In genomic region chr2:70994055-70994444, GRCh38 we compare ENCODE assay signal across 8 cellular contexts. TPM values are rescaled to one million over a fixed set of nuclear protein-coding genes. Genes with fewer than 3 reads are reported as not detected.
A peak's percentile ranks its signal among the peaks of the same experiment; 100 is the strongest.
DNase-seq lines count a peak whose midpoint lies in the region; ATAC-seq and TF ChIP-seq lines count a peak whose summit lies in the region.

No MANE protein-coding gene starts in this region.

- H3K4me1 ChIP-seq in spleen = peaks cover 14 to 52% (median 35%) of the 10 kb centered on the region in 6 donors

- peaks cover 10% of the 10 kb centered on the region for H3K36me3 Mint-ChIP-seq in activated T-cell treated with anti-CD3 and anti-CD28 coated beads, Interleukin-2, amount 50 U/mL, for 4 hours (ENCODE audit: insufficient read depth)

- intact Hi-C loops in spleen (cut with DNase I; ENCODE audit: low total_unique reads) = no loop called here

- no peak for TF ChIP-seq POLR2A in spleen (IDR thresholded peaks at IDR 0.05)

- H3K36me3 ChIP-seq in spleen = peaks cover 0 to 37% (median 25%) of the 10 kb centered on the region in 6 donors

- no peak for ATAC-seq in activated T-cell treated with anti-CD3 and anti-CD28 coated beads, Interleukin-2, amount 50 U/mL, for 4 hours
- ATAC-seq in left lobe of liver = no peak
- ATAC-seq in GM18868 (IDR thresholded peaks at IDR 0.05; ENCODE audit: unreplicated experiment) = no peak

- H3K27me3 Mint-ChIP-seq in activated T-cell treated with anti-CD3 and anti-CD28 coated beads, Interleukin-2, amount 50 U/mL, for 4 hours (ENCODE audit: low read depth) = no peaks in the 10 kb centered on the region

- H3K9me3 Mint-ChIP-seq in activated T-cell treated with anti-CD3 and anti-CD28 coated beads, Interleukin-2, amount 50 U/mL, for 4 hours = no peaks in the 10 kb centered on the region

- peak overlapping the region; percentile 78 for H3K27ac ChIP-seq in VCaP
- peak overlapping the region; percentile 81 to 93 (median 86) for H3K27ac ChIP-seq in spleen

- peaks cover 24% of the 10 kb centered on the region for H3K4me1 Mint-ChIP-seq in activated T-cell treated with anti-CD3 and anti-CD28 coated beads, Interleukin-2, amount 50 U/mL, for 4 hours (ENCODE audit: low read depth)

- DNase-seq in activated T-cell treated with anti-CD3 and anti-CD28 coated beads, Interleukin-2, amount 50 U/mL, for 4 hours = no peak
- no peak for DNase-seq in activated T-cell treated with anti-CD3 and anti-CD28 coated beads, Interleukin-2, amount 50 U/mL, for 48 hours
- peak; percentile 4 for DNase-seq in glomerular visceral epithelial cell (ENCODE audit: extremely low spot score)
- DNase-seq in spleen = peak; percentile 32
- no peak for DNase-seq in hepatic stellate cell (ENCODE audit: low spot score)
- DNase-seq in left lobe of liver (ENCODE audit: low spot score) = no peak

- no peaks in the 10 kb centered on the region for H3K27me3 ChIP-seq in spleen (replicated peaks in 1 of 7)

- peak overlapping the region; percentile 99 for H3K4me3 Mint-ChIP-seq in activated T-cell treated with anti-CD3 and anti-CD28 coated beads, Interleukin-2, amount 50 U/mL, for 4 hours

- WGBS in spleen, 5 donors = 0 to 1% (median 0%) methylated on average over 15 to 19 of the region's 19 CpGs

- TF ChIP-seq CTCF in VCaP (conservative IDR thresholded peaks at IDR 0.05) (no peak), spleen (IDR thresholded peaks at IDR 0.05 in 8 of 11, conservative IDR thresholded peaks at IDR 0.05 in 3 of 11) (no peak)

- H3K9me3 ChIP-seq in spleen = no peaks in the 10 kb centered on the region

- peak overlapping the region; percentile 69 to 99 (median 88) for H3K4me3 ChIP-seq in spleen

RNA-seq across cellular contexts. Expression of gene TEX261, which starts 0.6 kb away (rescaled TPM):
- 10 to 100 TPM; 78.6 to 89.6 (median 79.5) TPM for total RNA-seq in activated T-cell treated with anti-CD3 and anti-CD28 coated beads, Interleukin-2, amount 50 U/mL, for 4 hours
- 10 to 100 TPM; 28.6 to 55.7 (median 39.8) TPM for total RNA-seq in spleen
- polyA plus RNA-seq in spleen = 10 to 100 TPM in 2 of 3 donors, 1 to 10 TPM in 1; 8.7 to 21.7 (median 12.9) TPM
- total RNA-seq in left lobe of liver = 36.4 TPM

RNA-seq across cellular contexts. Expression of gene ANKRD53, which starts 15.6 kb away (rescaled TPM):
- not detected for total RNA-seq in activated T-cell treated with anti-CD3 and anti-CD28 coated beads, Interleukin-2, amount 50 U/mL, for 4 hours
- total RNA-seq in spleen (1 to 10 TPM in 3 of 7 donors, under 1 TPM in 2, not detected in 2; 0.39 to 1.7 (median 1.3) TPM), left lobe of liver (0.35 TPM)
- under 1 TPM; 0.22 to 0.72 (median 0.27) TPM for polyA plus RNA-seq in spleen

RNA-seq across cellular contexts. Expression of gene ATP6V1B1, which starts 58.4 kb away (rescaled TPM):
- not detected for total RNA-seq in activated T-cell treated with anti-CD3 and anti-CD28 coated beads, Interleukin-2, amount 50 U/mL, for 4 hours
- total RNA-seq in spleen = not detected
- under 1 TPM in 2 of 3 donors, not detected in 1; 0.06 to 0.11 TPM for polyA plus RNA-seq in spleen
- total RNA-seq in left lobe of liver = not detected

Comparison
In these comparisons a context has a peak if more than half of its experiments do, and no peak if none do; other contexts are left out.
1. DNase-seq: peak in glomerular visceral epithelial cell (single experiment) and spleen (single experiment); none in activated T-cell treated with anti-CD3 and anti-CD28 coated beads, Interleukin-2, amount 50 U/mL, for 4 hours (single experiment), activated T-cell treated with anti-CD3 and anti-CD28 coated beads, Interleukin-2, amount 50 U/mL, for 48 hours (0 of 2), hepatic stellate cell (single experiment) and left lobe of liver (single experiment).